In genomic region chr12:3366451-3367155, GRCh38 we compare ENCODE assay signal across 15 cellular contexts.
DNase-seq lines count a peak whose midpoint lies in the region; ATAC-seq, FAIRE-seq and TF ChIP-seq lines count a peak whose summit lies in the region.
"Had no signal": no experiment of that assay in that cellular context is flagged by ENCODE, and none has a peak within 500 bp of the region (broad histone marks: within the 10 kb centered on the region; RNA-seq: fewer than 3 reads in every experiment).

No MANE protein-coding gene starts in this region.

- no peak for TF ChIP-seq CTCF in SK-N-SH (IDR thresholded peaks at IDR 0.05)
- TF ChIP-seq CTCF in bronchial epithelial cell (IDR thresholded peaks at IDR 0.05; ENCODE audit: insufficient read depth, low read length, severe bottlenecking), result no peak
- TF ChIP-seq CTCF in kidney (IDR thresholded peaks at IDR 0.05; ENCODE audit: borderline replicate concordance, extremely low read depth, insufficient read depth), result no peak
- no peak for TF ChIP-seq CTCF in testis (IDR thresholded peaks at IDR 0.05)

- H3K4me1 ChIP-seq in SK-N-SH (ENCODE audit: control insufficient read depth in 1 of 2, insufficient read depth in 2 of 2, low read depth in 1 of 2, low read length in 1 of 2), result peaks cover 0 to 6% of the 10 kb centered on the region in 2 experiments; a peak in 1 of 4 replicates
- H3K4me1 ChIP-seq in kidney (ENCODE audit: control insufficient read depth in 1 of 2, insufficient read depth in 1 of 2, low read depth in 1 of 2, low read length in 2 of 2), result peaks cover 5 to 11% of the 10 kb centered on the region in 2 donors
- H3K4me1 ChIP-seq in testis, result peaks cover 5% of the 10 kb centered on the region

- H3K4me2 ChIP-seq in SK-N-SH, result no peak overlapping the region

- H3K36me3 ChIP-seq in SK-N-SH (replicated peaks in 1 of 2; ENCODE audit: control insufficient read depth in 1 of 2, insufficient read depth in 2 of 2, low read length in 1 of 2) (no peaks in the 10 kb centered on the region), bronchial epithelial cell (ENCODE audit: control insufficient read depth, insufficient read depth, low read length) (no peaks in the 10 kb centered on the region), kidney (ENCODE audit: control insufficient read depth in 1 of 2, insufficient read depth in 2 of 2, low read length in 2 of 2) (no peaks in the 10 kb centered on the region), testis (ENCODE audit: low read depth, missing control alignments) (no peaks in the 10 kb centered on the region)
- H3K36me3 ChIP-seq: right lobe of liver had no signal

- no peaks in the 10 kb centered on the region for H4K20me1 ChIP-seq in SK-N-SH (ENCODE audit: insufficient read depth)

- peak overlapping the region in 1 of 2 experiments; percentile 42; a peak in 1 of 4 replicates for H3K4me3 ChIP-seq in SK-N-SH (ENCODE audit: low read depth in 2 of 2, low read length in 1 of 2)
- H3K4me3 ChIP-seq in bronchial epithelial cell (ENCODE audit: low read depth, low read length), result peak overlapping the region; percentile 6
- peak overlapping the region in 1 of 2 donors; percentile 32 for H3K4me3 ChIP-seq in kidney (ENCODE audit: low read length in 2 of 2)
- H3K4me3 ChIP-seq in testis, result peak overlapping the region; percentile 39 to 43

- CTCF ChIA-PET in SK-N-SH (lab: Yijun Ruan, JAX) (interaction anchor here (1.2 to 4.1 kb wide), 6 partner anchors 25 to 315 kb away, joined by 3 to 36 read pairs (median 4); no protein-coding TSS in a partner anchor), HEK293T (lab: Yijun Ruan, JAX) (interaction anchor here (0.5 to 1.1 kb wide), 3 partner anchors 25 to 130 kb away, joined by 3 to 5 read pairs (median 3); no protein-coding TSS in a partner anchor)

- H3K27ac ChIP-seq in SK-N-SH (ENCODE audit: low read depth in 2 of 2, low read length in 1 of 2) (no peak overlapping the region), kidney (ENCODE audit: low read depth in 2 of 2, low read length in 2 of 2) (no peak overlapping the region), testis (no peak overlapping the region)
- H3K27ac ChIP-seq: right lobe of liver had no signal

- no peaks in the 10 kb centered on the region for H3F3A ChIP-seq in SK-N-SH (replicated peaks; ENCODE audit: insufficient read depth)

- H3K9me2 ChIP-seq in SK-N-SH, result no peaks in the 10 kb centered on the region

- H3K9ac ChIP-seq in SK-N-SH (no peak overlapping the region), kidney (ENCODE audit: low read length in 2 of 2) (no peak overlapping the region)

- FAIRE-seq in bronchial epithelial cell (lab: Jason Lieb, UNC) (no peak), kidney (lab: Jason Lieb, UNC) (no peak)

- intact Hi-C loops in kidney (cut with DNase I) (no loop called here), testis (cut with DNase I; ENCODE audit: low total_unique reads) (no loop called here)

- H3K79me2 ChIP-seq in SK-N-SH (ENCODE audit: insufficient read depth), result no peaks in the 10 kb centered on the region

- H3K9me3 ChIP-seq in SK-N-SH (no peaks in the 10 kb centered on the region), kidney (ENCODE audit: control insufficient read depth in 1 of 2, low read length in 2 of 2) (no peaks in the 10 kb centered on the region), testis (no peaks in the 10 kb centered on the region)
- H3K9me3 ChIP-seq: right lobe of liver had no signal

- ATAC-seq in SK-N-SH treated with all-trans-retinoic acid at 6 μM for 48 hours, result no peak
- no peak for ATAC-seq in HG02642 (IDR thresholded peaks at IDR 0.05; ENCODE audit: poor library complexity, unreplicated experiment)

- TF ChIP-seq EP300 in SK-N-SH (IDR thresholded peaks at IDR 0.05; ENCODE audit: borderline replicate concordance in 1 of 2, low read depth in 1 of 2, low read length in 1 of 2), result no peak

- POLR2A ChIA-PET in SK-N-SH (lab: Yijun Ruan, JAX), result no interaction called here
- POLR2A ChIA-PET in HEK293T (lab: Yijun Ruan, JAX), result interaction anchor here (0.9 kb wide), 1 partner anchor 10 kb away, joined by 3 read pairs; no protein-coding TSS in a partner anchor

- no peak for TF ChIP-seq POLR2A in testis (IDR thresholded peaks at IDR 0.05)

- H2AFZ ChIP-seq in SK-N-SH (ENCODE audit: low read depth), result no peak overlapping the region

- H3K27me3 ChIP-seq in SK-N-SH (ENCODE audit: insufficient read depth) (peaks cover 49% of the 10 kb centered on the region), bronchial epithelial cell (ENCODE audit: control insufficient read depth, insufficient read depth, low read length) (peaks cover 15% of the 10 kb centered on the region), testis (no peaks in the 10 kb centered on the region)
- H3K27me3 ChIP-seq: right lobe of liver had no signal

- TF ChIP-seq RAD21 in SK-N-SH (IDR thresholded peaks at IDR 0.05; ENCODE audit: low read length), result no peak

- DNase-seq in SK-N-SH (peak; percentile 67), bronchial epithelial cell (ENCODE audit: low read depth) (no peak), kidney (peak; percentile 75), testis (no peak), GM19240 (ENCODE audit: insufficient read length, low spot score) (no peak), HEK293T (ENCODE audit: extremely low spot score) (no peak)
- DNase-seq: activated CD4-positive, alpha-beta T cell treated with anti-CD3 and anti-CD28 coated beads for 1 hour; activated T-cell treated with anti-CD3 and anti-CD28 coated beads, Interleukin-2, amount 50 U/mL, for 4 hours; GDM1; kidney glomerular epithelial cell; NCI-H1436; OCI-M1 had no signal

- WGBS in SK-N-SH (ENCODE audit: low lambda C conversion rate), result 69% methylated on average over 22 of the region's 28 CpGs
- 36 to 48% methylated on average over 14 to 28 of the region's 28 CpGs for WGBS in testis, 2 donors

TF ChIP-seq in SK-N-SH, 30 proteins besides CTCF, POLR2A, EP300 and RAD21 (continues in another document):
- no peak for TF ChIP-seq TEAD4 (IDR thresholded peaks at IDR 0.05; ENCODE audit: borderline replicate concordance, insufficient read depth)
- TF ChIP-seq TAF1 (IDR thresholded peaks at IDR 0.05; ENCODE audit: borderline replicate concordance, low read depth, low read length), result no peak
- TF ChIP-seq MEF2A (IDR thresholded peaks at IDR 0.05; ENCODE audit: borderline replicate concordance, low read depth), result no peak
- no peak for TF ChIP-seq ELF1 (IDR thresholded peaks at IDR 0.05)

TF ChIP-seq in SK-N-SH treated with all-trans-retinoic acid at 6 μM for 48 hours, 23 proteins besides CTCF, POLR2A, EP300 and RAD21 (continues in another document):
- TF ChIP-seq CSDC2 (CRISPR knock-in tag; IDR thresholded peaks at IDR 0.05), result no peak
- no peak for TF ChIP-seq ZNF8 (CRISPR knock-in tag; IDR thresholded peaks at IDR 0.05)
- TF ChIP-seq ARNTL (CRISPR knock-in tag; IDR thresholded peaks at IDR 0.05; ENCODE audit: borderline replicate concordance, low read depth), result no peak
- no peak for TF ChIP-seq TOX (CRISPR knock-in tag; IDR thresholded peaks at IDR 0.05; ENCODE audit: borderline replicate concordance)
- TF ChIP-seq PPARA (CRISPR knock-in tag; IDR thresholded peaks at IDR 0.05; ENCODE audit: borderline replicate concordance), result no peak
- no peak for TF ChIP-seq GLIS3 (CRISPR knock-in tag; IDR thresholded peaks at IDR 0.05)
- TF ChIP-seq OSR1 (CRISPR knock-in tag; IDR thresholded peaks at IDR 0.05), result no peak

TF ChIP-seq in HEK293T, 16 proteins besides CTCF, POLR2A, EP300 and RAD21:
- TF ChIP-seq L3MBTL2 (conservative IDR thresholded peaks at IDR 0.05) (no peak), ELF4 (IDR thresholded peaks at IDR 0.05) (no peak), HDGF (IDR thresholded peaks at IDR 0.05; ENCODE audit: borderline replicate concordance) (no peak), BHLHE40 (IDR thresholded peaks at IDR 0.05; ENCODE audit: borderline replicate concordance) (no peak), NFRKB (IDR thresholded peaks at IDR 0.05) (no peak), FOXK2 (IDR thresholded peaks at IDR 0.05) (no peak), CTBP1 (IDR thresholded peaks at IDR 0.05; ENCODE audit: borderline replicate concordance) (no peak), ARNT (IDR thresholded peaks at IDR 0.05) (no peak), TARDBP (IDR thresholded peaks at IDR 0.05) (no peak), FOXM1 (IDR thresholded peaks at IDR 0.05; ENCODE audit: borderline replicate concordance) (no peak), PKNOX1 (IDR thresholded peaks at IDR 0.05) (no peak), SP1 (IDR thresholded peaks at IDR 0.05) (no peak), FOXA1 (IDR thresholded peaks at IDR 0.05) (no peak), ZNF384 (IDR thresholded peaks at IDR 0.05) (no peak)

Comparison
In these comparisons a context has a peak if more than half of its experiments do, and no peak if none do; other contexts are left out.
1. DNase-seq: peak in SK-N-SH (single experiment) and kidney (single experiment); none in bronchial epithelial cell (single experiment), testis (single experiment), GM19240 (single experiment) and HEK293T (single experiment).